In the genomic region with DNA sequence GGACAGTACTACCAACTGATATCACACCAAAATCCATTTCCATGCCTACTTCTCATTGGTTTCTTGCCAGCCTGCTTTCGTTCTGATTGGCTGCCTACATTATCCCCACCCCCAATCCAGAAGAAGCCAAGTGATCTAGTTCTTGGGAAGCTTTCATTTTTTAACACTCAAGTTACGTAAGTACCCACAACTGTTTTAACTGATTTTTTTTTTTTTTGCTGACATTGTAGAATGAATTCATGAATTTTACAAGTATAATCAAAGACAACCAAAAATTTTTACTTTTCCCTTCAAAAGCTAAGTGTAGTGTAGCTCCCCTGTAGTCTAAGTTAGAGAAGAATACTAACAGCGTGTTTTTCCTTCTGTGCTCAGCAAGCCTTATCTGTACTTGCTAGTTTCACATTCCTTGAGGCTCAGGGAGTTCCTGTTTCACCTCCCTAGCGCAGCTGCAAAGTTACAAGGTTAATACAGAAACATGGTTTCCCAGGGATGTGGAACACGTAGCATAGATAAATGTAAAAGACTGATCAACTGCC, we compare ENCODE assay signal across 12 cellular contexts. TPM values are rescaled to one million over a fixed set of nuclear protein-coding genes. Genes with fewer than 3 reads are reported as not detected.
DNase-seq lines count a peak whose midpoint lies in the region; ATAC-seq, FAIRE-seq and TF ChIP-seq lines count a peak whose summit lies in the region.
"Had no signal": no experiment of that assay in that cellular context is flagged by ENCODE, and none has a peak within 500 bp of the region (broad histone marks: within the 10 kb centered on the region; RNA-seq: fewer than 3 reads in every experiment).

A gene with protein sequence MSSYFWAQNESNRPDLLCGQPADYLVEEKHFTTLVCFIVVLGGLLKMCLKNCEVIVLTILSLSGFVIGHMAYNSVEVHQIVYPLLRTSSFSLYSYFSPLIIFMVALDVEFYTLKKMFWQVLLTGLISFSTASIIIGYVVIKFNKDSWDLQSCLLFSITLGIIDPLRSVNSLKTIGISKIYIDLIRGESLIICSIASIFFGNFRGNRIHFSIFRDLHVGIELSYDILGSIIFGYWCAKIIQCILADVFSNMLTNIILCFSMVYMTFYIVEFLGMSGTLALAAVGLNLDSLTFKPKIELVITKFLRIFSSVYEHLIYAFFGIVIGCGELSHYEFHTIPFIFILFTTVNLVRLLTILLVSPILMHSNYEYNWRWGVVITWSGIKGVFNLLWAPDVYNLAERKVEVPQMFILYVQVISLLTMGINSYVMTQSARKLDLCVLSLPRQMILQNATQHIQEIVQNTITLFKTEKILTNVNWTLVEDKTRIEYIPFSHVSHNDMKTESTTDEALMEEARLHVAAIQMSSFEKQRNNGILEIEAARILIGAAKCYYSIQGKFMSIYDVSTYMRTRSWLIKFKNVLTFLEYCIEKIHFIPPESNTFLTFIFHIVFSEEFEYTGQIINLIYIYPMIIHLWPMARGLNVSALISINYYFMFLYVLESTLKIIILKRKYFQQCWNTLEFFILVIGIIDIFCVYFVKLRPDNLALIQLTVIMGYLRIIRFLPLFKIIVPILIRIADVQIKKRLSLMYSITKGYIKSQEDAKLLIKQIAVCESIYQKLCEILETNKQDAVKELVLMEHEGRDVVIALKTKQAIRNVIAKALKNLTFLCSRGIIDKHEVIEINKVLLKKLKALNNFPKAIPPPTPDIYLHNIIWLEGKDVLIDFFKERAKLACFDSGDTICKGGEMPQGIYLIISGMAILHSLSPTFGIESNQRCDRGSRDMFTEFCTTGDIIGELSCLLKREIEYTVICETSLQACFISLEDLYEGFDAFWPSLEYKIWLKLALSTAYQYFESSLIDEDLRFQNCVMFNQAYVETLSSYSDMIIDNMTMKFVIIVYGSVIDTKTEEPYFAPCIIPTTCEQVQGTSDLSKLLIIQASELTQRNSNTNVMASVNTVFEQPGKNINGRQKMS (minus strand): TSS at position 17 of the 536 bp plus-strand sequence. CDS start 1,296 bp downstream, outside the sequence.

- H3K9me3 Mint-ChIP-seq in natural killer cell treated with Interleukin-12 subunit alpha and Interleukin-12 subunit beta and Interleukin-15 and Interleukin-18, amount 100 ng/mL, for 72 hours, result no peaks in the 10 kb centered on the region
- peaks cover 0 to 1% (median 0%) of the 10 kb centered on the region in 6 donors for H3K9me3 Mint-ChIP-seq in immature natural killer cell
- H3K9me3 Mint-ChIP-seq: stimulated activated memory B cell treated with anti-CD40 and anti-IgM and Interleukin-4, amounts not matched to agents 10 μg/mL and 1 μg/mL and 100 μg/mL, for 72 hours had no signal

- FAIRE-seq in GM18507 (lab: Jason Lieb, UNC), result peak; percentile 36

- H3K4me1 ChIP-seq in adrenal gland (replicated peaks in 1 of 2) (no peaks in the 10 kb centered on the region), right atrium auricular region (no peaks in the 10 kb centered on the region)

- no peak within 1 kb of the TSS for H3K4me3 Mint-ChIP-seq in natural killer cell treated with Interleukin-12 subunit alpha and Interleukin-12 subunit beta and Interleukin-15 and Interleukin-18, amount 100 ng/mL, for 72 hours
- H3K4me3 Mint-ChIP-seq in immature natural killer cell, result no peak within 1 kb of the TSS
- H3K4me3 Mint-ChIP-seq: stimulated activated memory B cell treated with anti-CD40 and anti-IgM and Interleukin-4, amounts not matched to agents 10 μg/mL and 1 μg/mL and 100 μg/mL, for 72 hours had no signal

- no peaks in the 10 kb centered on the region for H3K36me3 Mint-ChIP-seq in natural killer cell treated with Interleukin-12 subunit alpha and Interleukin-12 subunit beta and Interleukin-15 and Interleukin-18, amount 100 ng/mL, for 72 hours
- H3K36me3 Mint-ChIP-seq in immature natural killer cell, result no peaks in the 10 kb centered on the region
- H3K36me3 Mint-ChIP-seq: stimulated activated memory B cell treated with anti-CD40 and anti-IgM and Interleukin-4, amounts not matched to agents 10 μg/mL and 1 μg/mL and 100 μg/mL, for 72 hours had no signal

- no peak within 1 kb of the TSS for H3K27ac Mint-ChIP-seq in natural killer cell treated with Interleukin-12 subunit alpha and Interleukin-12 subunit beta and Interleukin-15 and Interleukin-18, amount 100 ng/mL, for 72 hours
- H3K27ac Mint-ChIP-seq in immature natural killer cell, result no peak within 1 kb of the TSS
- H3K27ac Mint-ChIP-seq: stimulated activated memory B cell treated with anti-CD40 and anti-IgM and Interleukin-4, amounts not matched to agents 10 μg/mL and 1 μg/mL and 100 μg/mL, for 72 hours had no signal

- 25 to 30% (median 28%) methylated on average over 5 of the region's 5 CpGs for WGBS in adrenal gland, 4 donors

- H3K36me3 ChIP-seq in adrenal gland (replicated peaks in 1 of 2) (no peaks in the 10 kb centered on the region), right atrium auricular region (no peaks in the 10 kb centered on the region)

- ATAC-seq in natural killer cell treated with Interleukin-12 subunit alpha and Interleukin-12 subunit beta and Interleukin-15 and Interleukin-18, amount 100 ng/mL, for 72 hours, result no peak
- no peak for ATAC-seq in GM18502 (IDR thresholded peaks at IDR 0.05; ENCODE audit: poor library complexity, unreplicated experiment)
- ATAC-seq: stimulated activated memory B cell treated with anti-CD40 and anti-IgM and Interleukin-4, amounts not matched to agents 10 μg/mL and 1 μg/mL and 100 μg/mL, for 72 hours had no signal

- no peaks in the 10 kb centered on the region for H3K27me3 ChIP-seq in adrenal gland
- H3K27me3 ChIP-seq in right atrium auricular region, result no peaks in the 10 kb centered on the region

- peaks cover 8% of the 10 kb centered on the region in 2 donors for H3K4me1 Mint-ChIP-seq in natural killer cell treated with Interleukin-12 subunit alpha and Interleukin-12 subunit beta and Interleukin-15 and Interleukin-18, amount 100 ng/mL, for 72 hours (ENCODE audit: low read depth in 2 of 2)
- peaks cover 8 to 12% of the 10 kb centered on the region in 2 donors for H3K4me1 Mint-ChIP-seq in immature natural killer cell
- H3K4me1 Mint-ChIP-seq: stimulated activated memory B cell treated with anti-CD40 and anti-IgM and Interleukin-4, amounts not matched to agents 10 μg/mL and 1 μg/mL and 100 μg/mL, for 72 hours had no signal

- H3K27ac ChIP-seq in adrenal gland, result peak within 1 kb of the TSS in 4 of 5 donors; percentile 36 to 65 (median 54)
- peak within 1 kb of the TSS; percentile 34 to 46 for H3K27ac ChIP-seq in right atrium auricular region

- TF ChIP-seq CTCF in adrenal gland (IDR thresholded peaks at IDR 0.05) (no peak), right atrium auricular region (IDR thresholded peaks at IDR 0.05) (no peak)

- intact Hi-C loops in adrenal gland (cut with DNase I), result no loop called here

- no peaks in the 10 kb centered on the region for H3K9me3 ChIP-seq in adrenal gland (replicated peaks in 1 of 3)
- H3K9me3 ChIP-seq in right atrium auricular region, result no peaks in the 10 kb centered on the region

- H3K27me3 Mint-ChIP-seq in natural killer cell treated with Interleukin-12 subunit alpha and Interleukin-12 subunit beta and Interleukin-15 and Interleukin-18, amount 100 ng/mL, for 72 hours, result peaks cover 19 to 24% of the 10 kb centered on the region in 2 donors
- peaks cover 3 to 7% (median 4%) of the 10 kb centered on the region in 3 donors for H3K27me3 Mint-ChIP-seq in immature natural killer cell (ENCODE audit: low read depth in 3 of 3)

- DNase-seq in GM18507 (ENCODE audit: extremely low spot score, insufficient read length, low read depth), result no peak
- peak; percentile 43 to 82 (median 74) for DNase-seq in adrenal gland
- no peak for DNase-seq in right atrium auricular region (ENCODE audit: low spot score)
- DNase-seq in pulmonary artery endothelial cell (ENCODE audit: low read depth, low spot score), result peak; percentile 53
- DNase-seq in natural killer cell treated with Interleukin-12 subunit alpha and Interleukin-12 subunit beta and Interleukin-15 and Interleukin-18, amount 100 ng/mL, for 72 hours (ENCODE audit: low spot score), result no peak
- no peak for DNase-seq in NCI-H128 (lab: John Stamatoyannopoulos, UW; ENCODE audit: unreplicated experiment)
- no peak for DNase-seq in immature natural killer cell
- DNase-seq: foreskin melanocyte, NCI-H146 had no signal

- TF ChIP-seq POLR2A in adrenal gland (IDR thresholded peaks at IDR 0.05), result peak in 1 of 2 donors; percentile 55

- H3K4me3 ChIP-seq in adrenal gland (peak within 1 kb of the TSS in 2 of 4 donors; percentile 31), right atrium auricular region (peak within 1 kb of the TSS; percentile 26 to 44)

RNA-seq across cellular contexts. Expression of the gene that starts here (rescaled TPM):
- total RNA-seq in adrenal gland (1 to 10 TPM in 1 of 8 donors, under 1 TPM in 3, not detected in 4; 0.12 to 1.2 (median 0.24) TPM), right atrium auricular region (under 1 TPM in 1 of 2 donors, not detected in 1; 0.24 TPM), pulmonary artery endothelial cell (not detected in 2 replicates)
- polyA plus RNA-seq in adrenal gland (under 1 TPM; 0.32 to 0.38 (median 0.34) TPM), immature natural killer cell (not detected)
- total RNA-seq in natural killer cell treated with Interleukin-12 subunit alpha and Interleukin-12 subunit beta and Interleukin-15 and Interleukin-18, amount 100 ng/mL, for 72 hours, result not detected
- total RNA-seq: T-helper 1 cell treated with Interleukin-12 subunit alpha and Interleukin-12 subunit beta and Interleukin-4 antibody, amounts not matched to agents 30 ng/mL and 1 ng/mL, for 36 hours had no signal

Comparison
In these comparisons a context has a peak if more than half of its experiments do, and no peak if none do; other contexts are left out.
1. Peak in DNase-seq in pulmonary artery endothelial cell; RNA of the gene not detected or under 1 TPM.
2. DNase-seq: peak in adrenal gland (7 of 7); none in GM18507 (single experiment), right atrium auricular region (single experiment), natural killer cell treated with Interleukin-12 subunit alpha and Interleukin-12 subunit beta and Interleukin-15 and Interleukin-18, amount 100 ng/mL, for 72 hours (single experiment), NCI-H128 (single experiment) and immature natural killer cell (0 of 3).